8 cellular contexts compared by ENCODE assay signal in genomic region chr17:60134396-60135159, GRCh38. TPM values are rescaled to one million over a fixed set of nuclear protein-coding genes. Genes with fewer than 3 reads are reported as not detected.
DNase-seq lines count a peak whose midpoint lies in the region; ATAC-seq and TF ChIP-seq lines count a peak whose summit lies in the region.

No MANE protein-coding gene starts in this region.

- H2AFZ ChIP-seq in osteoblast (ENCODE audit: low read length) = peak overlapping the region; percentile 95

- H3K9me3 ChIP-seq in osteoblast (ENCODE audit: low read depth, low read length) = no peaks in the 10 kb centered on the region

- no peaks in the 10 kb centered on the region for H3K79me2 ChIP-seq in osteoblast (ENCODE audit: insufficient read depth, low read length)

- H3K36me3 ChIP-seq in osteoblast (ENCODE audit: insufficient read depth, low read length) = no peaks in the 10 kb centered on the region

- H3K4me1 ChIP-seq in osteoblast (ENCODE audit: insufficient read depth, low read length) = peaks cover 14% of the 10 kb centered on the region

- peak overlapping the region; percentile 88 for H3K4me2 ChIP-seq in osteoblast (ENCODE audit: insufficient read depth, low read length)

- DNase-seq in EL = peak; percentile 52
- DNase-seq in activated CD8-positive, alpha-beta memory T cell treated with anti-CD3 and anti-CD28 coated beads, Interleukin-2, amount 50 U/mL, for 4 hours = peak; percentile 4
- peak; percentile 34 to 63 for DNase-seq in foreskin fibroblast
- DNase-seq in osteoblast (ENCODE audit: insufficient read length, low spot score, missing footprints) = peak; percentile 56
- DNase-seq in C1 segment of cervical spinal cord (lab: John Stamatoyannopoulos, UW) = no peak
- no peak for DNase-seq in NCI-H446 (lab: John Stamatoyannopoulos, UW)

- ATAC-seq in HG03354 (IDR thresholded peaks at IDR 0.05; ENCODE audit: poor library complexity, severe bottlenecking, unreplicated experiment) (peak; percentile 31), HG02870 (IDR thresholded peaks at IDR 0.05; ENCODE audit: unreplicated experiment) (no peak)

- peak overlapping the region; percentile 76 to 93 for H3K4me3 ChIP-seq in foreskin fibroblast (ENCODE audit: low read depth in 1 of 2, low read length in 2 of 2)
- peak overlapping the region; percentile 83 for H3K4me3 ChIP-seq in osteoblast (ENCODE audit: insufficient read depth, low read length)

- peak overlapping the region; percentile 64 for H3K27ac ChIP-seq in osteoblast (ENCODE audit: low read depth, low read length)

- no peak for TF ChIP-seq CTCF in foreskin fibroblast (IDR thresholded peaks at IDR 0.05; ENCODE audit: low read depth, low read length)
- TF ChIP-seq CTCF in osteoblast (IDR thresholded peaks at IDR 0.05; ENCODE audit: extremely low read depth, low read depth, low read length) = no peak

- H4K20me1 ChIP-seq in osteoblast (ENCODE audit: insufficient read depth, low read length) = peaks cover 2% of the 10 kb centered on the region

- H3K27me3 ChIP-seq in osteoblast (ENCODE audit: insufficient read depth, low read length) = peaks cover 19% of the 10 kb centered on the region

RNA-seq across cellular contexts. Expression of gene CA4, which starts 15.2 kb away (rescaled TPM):
- total RNA-seq in osteoblast = not detected in 2 replicates

RNA-seq across cellular contexts. Expression of gene HEATR6, which starts 55.9 kb away (rescaled TPM):
- total RNA-seq in osteoblast = 20.9 and 23.2 TPM in 2 replicates

Comparison
In these comparisons a context has a peak if more than half of its experiments do, and no peak if none do; other contexts are left out.
1. DNase-seq: peak in EL (single experiment), activated CD8-positive, alpha-beta memory T cell treated with anti-CD3 and anti-CD28 coated beads, Interleukin-2, amount 50 U/mL, for 4 hours (single experiment), foreskin fibroblast (2 of 2) and osteoblast (single experiment); none in C1 segment of cervical spinal cord (0 of 14) and NCI-H446 (0 of 2).